8 cellular contexts compared by ENCODE assay signal in the genomic region with DNA sequence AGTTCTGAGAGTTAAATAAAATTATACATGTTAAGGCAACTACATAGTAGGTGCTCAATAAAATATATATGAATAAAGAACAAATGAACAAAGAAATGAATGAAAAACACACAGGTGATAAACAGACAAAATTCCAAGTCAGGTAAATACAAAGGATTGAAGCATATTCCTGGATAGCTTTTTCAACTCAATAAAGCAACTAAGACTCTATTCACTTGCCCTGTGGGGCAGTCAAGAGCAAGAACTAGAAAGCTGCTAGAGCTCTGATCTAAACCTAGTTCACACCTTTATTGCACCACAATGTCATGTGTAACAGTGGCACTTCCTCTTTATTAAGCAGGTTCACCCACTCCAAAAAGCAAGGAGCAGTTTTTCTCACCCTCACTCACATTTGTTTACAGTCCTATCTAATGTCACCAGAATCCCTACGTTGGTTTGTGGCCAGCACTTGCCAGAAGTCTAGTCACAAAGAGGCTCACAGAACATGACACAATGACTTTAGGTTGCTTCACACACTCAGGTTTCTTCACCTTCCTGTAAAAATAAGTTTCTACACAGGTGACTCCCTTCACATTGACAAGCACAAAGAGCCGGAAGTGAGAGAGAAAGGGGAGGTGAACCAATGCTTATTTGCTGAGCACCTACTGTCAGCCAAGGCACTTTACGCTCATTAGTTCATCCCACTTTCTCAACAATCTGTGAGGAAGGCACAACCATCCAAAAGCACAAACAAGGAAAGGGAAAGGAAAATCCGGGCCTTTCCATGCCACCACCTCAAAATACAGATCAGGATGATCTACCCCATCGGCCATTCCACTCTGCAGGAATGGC.
DNase-seq lines count a peak whose midpoint lies in the region; ATAC-seq and TF ChIP-seq lines count a peak whose summit lies in the region.

No MANE protein-coding gene starts in this region.

- CTCF ChIA-PET in PC-3 (lab: Charles Lee): interaction anchor here (0.6 kb wide), 1 partner anchor 168 kb away, joined by 4 read pairs; no protein-coding TSS in a partner anchor

- no TSS peak for BruUV-seq in PC-3 (replicated peaks; lab: Mats Ljungman, UMichigan)

- 83 to 85% (median 84%) methylated on average over 5 of the region's 5 CpGs for WGBS in heart left ventricle, 4 donors

- H3K9me3 Mint-ChIP-seq in CD14-positive monocyte: peaks cover 0 to 2% (median 0%) of the 10 kb centered on the region in 7 donors
- H3K9me3 Mint-ChIP-seq in stimulated activated memory B cell treated with anti-CD40 and anti-IgM and Interleukin-4, amounts not matched to agents 10 μg/mL and 1 μg/mL and 100 μg/mL, for 72 hours: no peaks in the 10 kb centered on the region

- H3K4me1 ChIP-seq in heart left ventricle (peaks cover 0 to 70% (median 0%) of the 10 kb centered on the region in 12 donors), PC-3 (ENCODE audit: insufficient read depth, low read length) (peaks cover 5% of the 10 kb centered on the region; the same call in 1 of the 2 replicates)

- no peak for TF ChIP-seq CTCF in CD14-positive monocyte (IDR thresholded peaks at IDR 0.05)
- no peak for TF ChIP-seq CTCF in heart left ventricle (IDR thresholded peaks at IDR 0.05)
- no peak for TF ChIP-seq CTCF in PC-3 (conservative IDR thresholded peaks at IDR 0.05; ENCODE audit: low read depth, low read length)

- no peak for TF ChIP-seq POLR2A in heart left ventricle (IDR thresholded peaks at IDR 0.05)

- ATAC-seq in GM21381 (IDR thresholded peaks at IDR 0.05; ENCODE audit: unreplicated experiment): peak; percentile 58
- ATAC-seq in heart left ventricle: peak; percentile 41 to 62 (median 56)
- peak; percentile 91 for ATAC-seq in stimulated activated memory B cell treated with anti-CD40 and anti-IgM and Interleukin-4, amounts not matched to agents 10 μg/mL and 1 μg/mL and 100 μg/mL, for 72 hours
- ATAC-seq in PC-3: no peak

- H3K4me3 ChIP-seq in heart left ventricle: peak overlapping the region in 1 of 12 donors; percentile 42
- no peak overlapping the region for H3K4me3 ChIP-seq in PC-3 (ENCODE audit: low read length)

- H3K27ac ChIP-seq in heart left ventricle: peak overlapping the region in 5 of 12 donors; percentile 18 to 90 (median 47)
- H3K27ac ChIP-seq in PC-3 (ENCODE audit: low read length): no peak overlapping the region

- peak; percentile 83 for DNase-seq in CD14-positive monocyte (ENCODE audit: low spot score)
- DNase-seq in HuH-7 (ENCODE audit: low spot score): peak; percentile 15
- DNase-seq in activated CD4-positive, alpha-beta T cell treated with anti-CD3 and anti-CD28 coated beads, Interleukin-2, amount 50 U/mL, for 4 hours: peak; percentile 39 to 42
- DNase-seq in heart left ventricle: no peak
- no peak for DNase-seq in PC-3
- DNase-seq in DMS79 (lab: John Stamatoyannopoulos, UW): no peak

- H3K36me3 Mint-ChIP-seq in CD14-positive monocyte: peaks cover 45 to 61% of the 10 kb centered on the region in 2 donors
- peaks cover 48% of the 10 kb centered on the region for H3K36me3 Mint-ChIP-seq in stimulated activated memory B cell treated with anti-CD40 and anti-IgM and Interleukin-4, amounts not matched to agents 10 μg/mL and 1 μg/mL and 100 μg/mL, for 72 hours

- 0 out of 2 replicates have a peak, but pooled peaks cover 12% of the 10 kb centered on the region for H3K79me2 ChIP-seq in PC-3 (ENCODE audit: low read length)

- H3K27me3 ChIP-seq in heart left ventricle: no peaks in the 10 kb centered on the region
- H3K27me3 ChIP-seq in PC-3 (ENCODE audit: low read length): no peaks in the 10 kb centered on the region

- no peak overlapping the region for H3K9ac ChIP-seq in PC-3 (ENCODE audit: low read length)

- POLR2A ChIA-PET in PC-3 (lab: Charles Lee; ENCODE audit: unreplicated experiment): no interaction called here

- H3K9me3 ChIP-seq in heart left ventricle (no peaks in the 10 kb centered on the region), PC-3 (ENCODE audit: low read length) (no peaks in the 10 kb centered on the region)

- intact Hi-C loops in CD14-positive monocyte (cut with micrococcal nuclease): loop anchor here (5.0 kb wide), 2 partner anchors 46 to 71 kb away; a partner anchor contains a TSS
- intact Hi-C loops in heart left ventricle (cut with DNase I): no loop called here
- intact Hi-C loops in PC-3 (cut with micrococcal nuclease): no loop called here

- H3K9me2 ChIP-seq in PC-3 (replicated peaks; ENCODE audit: low read length): no peaks in the 10 kb centered on the region

- no peaks in the 10 kb centered on the region for H3F3A ChIP-seq in PC-3 (ENCODE audit: low read length, unreplicated experiment)

- H3K36me3 ChIP-seq in heart left ventricle: peaks cover 2 to 64% (median 39%) of the 10 kb centered on the region in 9 donors
- peaks cover 32% of the 10 kb centered on the region; the same call in 1 of the 2 replicates for H3K36me3 ChIP-seq in PC-3 (ENCODE audit: low read depth, low read length)

- H2AFZ ChIP-seq in PC-3 (ENCODE audit: low read length): no peak overlapping the region

- H3K27me3 Mint-ChIP-seq in CD14-positive monocyte (ENCODE audit: low read depth in 3 of 3): no peaks in the 10 kb centered on the region
- no peaks in the 10 kb centered on the region for H3K27me3 Mint-ChIP-seq in stimulated activated memory B cell treated with anti-CD40 and anti-IgM and Interleukin-4, amounts not matched to agents 10 μg/mL and 1 μg/mL and 100 μg/mL, for 72 hours

- no peak overlapping the region for H3K4me2 ChIP-seq in PC-3 (ENCODE audit: low read length)

- H3K4me1 Mint-ChIP-seq in CD14-positive monocyte: peaks cover 58% of the 10 kb centered on the region
- peaks cover 58% of the 10 kb centered on the region for H3K4me1 Mint-ChIP-seq in stimulated activated memory B cell treated with anti-CD40 and anti-IgM and Interleukin-4, amounts not matched to agents 10 μg/mL and 1 μg/mL and 100 μg/mL, for 72 hours

- H3K4me3 Mint-ChIP-seq in CD14-positive monocyte: peak overlapping the region; percentile 41 to 48
- peak overlapping the region; percentile 72 for H3K4me3 Mint-ChIP-seq in stimulated activated memory B cell treated with anti-CD40 and anti-IgM and Interleukin-4, amounts not matched to agents 10 μg/mL and 1 μg/mL and 100 μg/mL, for 72 hours

- peak overlapping the region; percentile 87 to 97 (median 94) for H3K27ac Mint-ChIP-seq in CD14-positive monocyte
- H3K27ac Mint-ChIP-seq in stimulated activated memory B cell treated with anti-CD40 and anti-IgM and Interleukin-4, amounts not matched to agents 10 μg/mL and 1 μg/mL and 100 μg/mL, for 72 hours: peak overlapping the region; percentile 90

- no peaks in the 10 kb centered on the region for H4K20me1 ChIP-seq in PC-3 (ENCODE audit: low read length)

Comparison
In these comparisons a context has a peak if more than half of its experiments do, and no peak if none do; other contexts are left out.
1. DNase-seq: peak in CD14-positive monocyte (single experiment), HuH-7 (single experiment) and activated CD4-positive, alpha-beta T cell treated with anti-CD3 and anti-CD28 coated beads, Interleukin-2, amount 50 U/mL, for 4 hours (2 of 2); none in heart left ventricle (0 of 5), PC-3 (single experiment) and DMS79 (single experiment).
2. intact Hi-C loops: an anchor here in CD14-positive monocyte (5.0 kb wide); none called in heart left ventricle and PC-3.